10 cellular contexts compared by ENCODE assay signal in the genomic region with DNA sequence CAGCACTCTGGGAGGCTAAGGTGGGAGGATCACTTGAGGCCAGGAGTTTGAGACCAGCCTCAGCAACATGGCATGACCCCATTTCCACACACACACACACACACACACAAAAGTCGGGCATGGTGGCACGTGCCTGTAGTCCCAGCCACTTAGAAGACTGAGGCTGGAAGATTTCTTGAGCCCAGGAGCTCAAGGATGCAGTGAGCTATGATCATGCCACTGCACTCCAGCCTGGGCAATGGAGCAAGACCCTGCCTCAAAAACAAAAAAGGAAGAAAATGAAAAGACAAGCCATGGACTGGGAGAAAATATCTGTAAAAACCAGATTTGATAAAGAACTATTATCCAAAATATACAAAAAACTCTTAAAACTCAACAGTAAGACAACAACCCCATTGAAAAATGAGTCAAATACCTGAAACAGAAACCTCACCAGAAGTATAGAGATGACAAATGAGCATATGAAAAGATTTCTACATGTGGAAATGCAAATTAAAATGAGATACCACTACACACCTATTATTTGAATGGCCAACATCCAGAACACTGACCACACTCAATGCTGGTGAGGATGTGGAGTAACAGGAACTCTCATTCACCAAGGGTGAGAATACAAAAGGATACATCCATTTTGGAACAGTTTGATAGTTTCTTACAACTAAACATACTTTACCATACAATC. TPM values are rescaled to one million over a fixed set of nuclear protein-coding genes. Genes with fewer than 3 reads are reported as not detected.
A peak's percentile ranks its signal among the peaks of the same experiment; 100 is the strongest.
DNase-seq lines count a peak whose midpoint lies in the region; ATAC-seq and TF ChIP-seq lines count a peak whose summit lies in the region.
"Had no signal": no experiment of that assay in that cellular context is flagged by ENCODE, and none has a peak within 500 bp of the region (broad histone marks: within the 10 kb centered on the region; RNA-seq: fewer than 3 reads in every experiment).

No MANE protein-coding gene starts in this region.

- TF ChIP-seq POLR2A in vagina (IDR thresholded peaks at IDR 0.05) (no peak), heart left ventricle (IDR thresholded peaks at IDR 0.05) (no peak)

- WGBS in heart left ventricle, 4 donors, result 89 to 91% (median 90%) methylated on average over 2 of the region's 2 CpGs

- peak; percentile 86 for ATAC-seq in GM18870 (IDR thresholded peaks at IDR 0.05; ENCODE audit: unreplicated experiment)
- ATAC-seq in HG02571 (IDR thresholded peaks at IDR 0.05; ENCODE audit: unreplicated experiment), result peak; percentile 74
- peak; percentile 81 for ATAC-seq in HG03460 (IDR thresholded peaks at IDR 0.05; ENCODE audit: unreplicated experiment)
- ATAC-seq in GM23338, result no peak
- no peak for ATAC-seq in heart left ventricle

- DNase-seq in CD14-positive monocyte (ENCODE audit: low spot score), result no peak
- no peak for DNase-seq in GM23338 (ENCODE audit: low spot score)
- DNase-seq in vagina (ENCODE audit: extremely low spot score in 2 of 2), result no peak
- no peak for DNase-seq in heart left ventricle
- DNase-seq in caudate nucleus (lab: John Stamatoyannopoulos, UW), result no peak
- DNase-seq: NCI-H2171 treated with DMSO at 0.1 percent for 48 hours, Right ventricle myocardium superior had no signal

- H4K20me1 ChIP-seq in GM23338 (replicated peaks; ENCODE audit: insufficient read depth), result no peaks in the 10 kb centered on the region; the same call in 1 of the 2 replicates

- H3K9me2 ChIP-seq in GM23338 (ENCODE audit: insufficient read depth), result no peaks in the 10 kb centered on the region

- H3K9me3 ChIP-seq in vagina (no peaks in the 10 kb centered on the region), heart left ventricle (no peaks in the 10 kb centered on the region)

- no peak overlapping the region for H3K4me3 Mint-ChIP-seq in CD14-positive monocyte
- H3K4me3 Mint-ChIP-seq in GM23338, result no peak overlapping the region

- H3K36me3 Mint-ChIP-seq in CD14-positive monocyte, result peaks cover 63 to 68% of the 10 kb centered on the region in 2 donors
- peaks cover 44% of the 10 kb centered on the region for H3K36me3 Mint-ChIP-seq in GM23338 (ENCODE audit: low read depth)

- TF ChIP-seq CTCF in CD14-positive monocyte (IDR thresholded peaks at IDR 0.05) (no peak), GM23338 (conservative IDR thresholded peaks at IDR 0.05; ENCODE audit: low read depth in 2 of 2) (no peak), vagina (IDR thresholded peaks at IDR 0.05) (no peak), heart left ventricle (IDR thresholded peaks at IDR 0.05) (no peak)

- H3K27me3 Mint-ChIP-seq in CD14-positive monocyte (ENCODE audit: low read depth in 3 of 3), result no peaks in the 10 kb centered on the region
- no peaks in the 10 kb centered on the region for H3K27me3 Mint-ChIP-seq in GM23338 (ENCODE audit: insufficient read depth, low read depth, poor library complexity)

- H3K27me3 ChIP-seq in GM23338 (ENCODE audit: insufficient read depth), result no peaks in the 10 kb centered on the region
- no peaks in the 10 kb centered on the region for H3K27me3 ChIP-seq in vagina
- no peaks in the 10 kb centered on the region for H3K27me3 ChIP-seq in heart left ventricle

- H3K9me3 Mint-ChIP-seq in CD14-positive monocyte (peaks cover 0 to 5% (median 0%) of the 10 kb centered on the region in 7 donors), GM23338 (no peaks in the 10 kb centered on the region)

- no peak overlapping the region for H2AFZ ChIP-seq in GM23338

- no peaks in the 10 kb centered on the region for H3F3A ChIP-seq in GM23338 (replicated peaks; ENCODE audit: low read depth)

- intact Hi-C loops in CD14-positive monocyte (cut with micrococcal nuclease) (no loop called here), vagina (cut with DNase I) (no loop called here), heart left ventricle (cut with DNase I) (no loop called here)

- H3K79me2 ChIP-seq in GM23338 (replicated peaks; ENCODE audit: insufficient read depth), result no peaks in the 10 kb centered on the region; the same call in 1 of the 2 replicates

- peaks cover 9% of the 10 kb centered on the region for H3K4me1 Mint-ChIP-seq in CD14-positive monocyte
- H3K4me1 Mint-ChIP-seq in GM23338, result peaks cover 4% of the 10 kb centered on the region

- H3K4me1 ChIP-seq in GM23338 (ENCODE audit: insufficient read depth) (no peaks in the 10 kb centered on the region), vagina (no peaks in the 10 kb centered on the region), heart left ventricle (peaks cover 0 to 3% (median 0%) of the 10 kb centered on the region in 12 donors)

- H3K27ac ChIP-seq in GM23338 (ENCODE audit: low read depth) (no peak overlapping the region), vagina (no peak overlapping the region), heart left ventricle (no peak overlapping the region), caudate nucleus (ENCODE audit: low read depth, low read length) (no peak overlapping the region)

- peak overlapping the region in 4 of 7 donors; percentile 37 to 85 (median 58) for H3K27ac Mint-ChIP-seq in CD14-positive monocyte
- no peak overlapping the region for H3K27ac Mint-ChIP-seq in GM23338

- H3K4me3 ChIP-seq in GM23338 (no peak overlapping the region), vagina (no peak overlapping the region), heart left ventricle (no peak overlapping the region)

- H3K36me3 ChIP-seq in GM23338 (ENCODE audit: insufficient read depth) (peaks cover 27% of the 10 kb centered on the region), vagina (peaks cover 0 to 31% of the 10 kb centered on the region in 2 donors), heart left ventricle (peaks cover 0 to 93% (median 84%) of the 10 kb centered on the region in 9 donors)

- no peak overlapping the region for H3K4me2 ChIP-seq in GM23338

TF ChIP-seq in GM23338, 12 proteins besides CTCF, POLR2A, EP300 and RAD21 (continues in another document):
- no peak for TF ChIP-seq ZNF114 (CRISPR knock-in tag; IDR thresholded peaks at IDR 0.05)
- TF ChIP-seq POLR2AphosphoS5 (IDR thresholded peaks at IDR 0.05; ENCODE audit: low read depth), result no peak
- TF ChIP-seq CREB1 (CRISPR knock-in tag; IDR thresholded peaks at IDR 0.05; ENCODE audit: low read depth), result no peak
- TF ChIP-seq REST (IDR thresholded peaks at IDR 0.05; ENCODE audit: unreplicated experiment), result no peak
- TF ChIP-seq ETS1 (IDR thresholded peaks at IDR 0.05), result no peak
- no peak for TF ChIP-seq NANOG (IDR thresholded peaks at IDR 0.05; ENCODE audit: borderline replicate concordance)
- no peak for TF ChIP-seq STAT1 (IDR thresholded peaks at IDR 0.05; ENCODE audit: unreplicated experiment)

RNA-seq across cellular contexts. Expression of gene DNAJA1, which starts 24.7 kb away (rescaled TPM):
- polyA plus RNA-seq in CD14-positive monocyte, result 10 to 100 TPM; 73.3 to 93.6 TPM
- 95.4 and 102 TPM in 2 replicates for total RNA-seq in GM23338 (2014; rRNA removed; shearing (Covaris generic))
- 104 and 115 TPM in 2 replicates for polyA plus RNA-seq in GM23338 (2016; fragmentation: Nextera tagmentation; extraction: Ambion mirVana)
- 70.0 TPM for total RNA-seq in vagina
- total RNA-seq in heart left ventricle, result 100 to 1,000 TPM in 1 of 9 donors, 10 to 100 TPM in 8; 48.6 to 104 (median 63.1) TPM
- polyA plus RNA-seq in heart left ventricle, result 100 to 1,000 TPM in 1 of 2 donors, 10 to 100 TPM in 1; 32.6 to 133 TPM

RNA-seq across cellular contexts. Expression of gene SMU1, which starts 26.7 kb away (rescaled TPM):
- polyA plus RNA-seq in CD14-positive monocyte, result 10 to 100 TPM; 19.3 to 21.7 TPM
- 23.3 and 23.8 TPM in 2 replicates for total RNA-seq in GM23338 (2014; rRNA removed; shearing (Covaris generic))
- 12.8 and 14.3 TPM in 2 replicates for polyA plus RNA-seq in GM23338 (2016; fragmentation: Nextera tagmentation; extraction: Ambion mirVana)
- total RNA-seq in vagina, result 15.5 TPM
- total RNA-seq in heart left ventricle, result 10 to 100 TPM; 11.5 to 19.4 (median 15.8) TPM
- 10 to 100 TPM in 1 of 2 donors, 1 to 10 TPM in 1; 6.7 to 12.3 TPM for polyA plus RNA-seq in heart left ventricle

RNA-seq across cellular contexts. Expression of gene APTX, which starts 48.4 kb away (rescaled TPM):
- 10 to 100 TPM; 17.9 to 20.9 TPM for polyA plus RNA-seq in CD14-positive monocyte
- total RNA-seq in GM23338 (2014; rRNA removed; shearing (Covaris generic)), result 46.2 and 46.6 TPM in 2 replicates
- polyA plus RNA-seq in GM23338 (2016; fragmentation: Nextera tagmentation; extraction: Ambion mirVana), result 32.6 and 33.7 TPM in 2 replicates
- total RNA-seq in vagina, result 28.5 TPM
- total RNA-seq in heart left ventricle, result 10 to 100 TPM in 8 of 9 donors, 1 to 10 TPM in 1; 9.4 to 22.5 (median 16.1) TPM
- polyA plus RNA-seq in heart left ventricle, result 10 to 100 TPM; 12.5 to 33.4 TPM

Comparison
In these comparisons a context has a peak if more than half of its experiments do, and no peak if none do; other contexts are left out.
1. ATAC-seq: peak in GM18870 (single experiment), HG02571 (single experiment) and HG03460 (single experiment); none in GM23338 (single experiment) and heart left ventricle (0 of 4).